9 cellular contexts compared by ENCODE assay signal in genomic region chr11:14413307-14414072, GRCh38. TPM values are rescaled to one million over a fixed set of nuclear protein-coding genes. Genes with fewer than 3 reads are reported as not detected.
DNase-seq lines count a peak whose midpoint lies in the region; ATAC-seq and TF ChIP-seq lines count a peak whose summit lies in the region.
"Had no signal": no experiment of that assay in that cellular context is flagged by ENCODE, and none has a peak within 500 bp of the region (broad histone marks: within the 10 kb centered on the region; RNA-seq: fewer than 3 reads in every experiment).

No MANE protein-coding gene starts in this region.

- H2AFZ ChIP-seq in osteoblast (ENCODE audit: low read length) = peak overlapping the region; percentile 33

- H3K4me2 ChIP-seq in osteoblast (ENCODE audit: insufficient read depth, low read length) = peak overlapping the region; percentile 23

- H3K4me1 Mint-ChIP-seq in effector memory CD8-positive, alpha-beta T cell (ENCODE audit: low read depth in 2 of 2) = peaks cover 44 to 47% of the 10 kb centered on the region in 2 donors

- H3K4me3 ChIP-seq in esophagus muscularis mucosa (no peak overlapping the region), osteoblast (ENCODE audit: insufficient read depth, low read length) (no peak overlapping the region)

- no peak for TF ChIP-seq EP300 in esophagus muscularis mucosa (IDR thresholded peaks at IDR 0.05)

- no peaks in the 10 kb centered on the region for H3K27me3 ChIP-seq in esophagus muscularis mucosa
- no peaks in the 10 kb centered on the region for H3K27me3 ChIP-seq in osteoblast (ENCODE audit: insufficient read depth, low read length)

- H3K27ac ChIP-seq in esophagus muscularis mucosa (replicated peaks in 1 of 4) (peak overlapping the region; percentile 32 to 52 (median 46)), osteoblast (ENCODE audit: low read depth, low read length) (peak overlapping the region; percentile 70)
- H3K27ac ChIP-seq: RWPE1 had no signal

- intact Hi-C loops in esophagus muscularis mucosa (cut with DNase I) = no loop called here

- H3K36me3 ChIP-seq in esophagus muscularis mucosa (no peaks in the 10 kb centered on the region), osteoblast (ENCODE audit: insufficient read depth, low read length) (no peaks in the 10 kb centered on the region)

- 49% methylated on average over 4 of the region's 4 CpGs for WGBS in esophagus muscularis mucosa

- TF ChIP-seq CTCF in esophagus muscularis mucosa (IDR thresholded peaks at IDR 0.05) (peak in 2 of 3 experiments; percentile 16 to 48), osteoblast (IDR thresholded peaks at IDR 0.05; ENCODE audit: extremely low read depth, low read depth, low read length) (peak; percentile 62)

- H3K36me3 Mint-ChIP-seq in effector memory CD8-positive, alpha-beta T cell (ENCODE audit: insufficient read depth) = peaks cover 6% of the 10 kb centered on the region

- H3K27ac Mint-ChIP-seq in effector memory CD8-positive, alpha-beta T cell = peak overlapping the region in 1 of 2 donors; percentile 83

- peak; percentile 69 for DNase-seq in GM03348 (ENCODE audit: low spot score)
- DNase-seq in OCI-M1 (lab: John Stamatoyannopoulos, UW) = peak; percentile 62
- DNase-seq in esophagus muscularis mucosa (ENCODE audit: extremely low spot score) = no peak
- peak; percentile 61 for DNase-seq in osteoblast (ENCODE audit: insufficient read length, low spot score, missing footprints)
- no peak for DNase-seq in NCI-H2029 (lab: John Stamatoyannopoulos, UW)
- no peak for DNase-seq in effector memory CD8-positive, alpha-beta T cell

- no peaks in the 10 kb centered on the region for H4K20me1 ChIP-seq in osteoblast (ENCODE audit: insufficient read depth, low read length)

- ATAC-seq in esophagus mucosa (no peak), GM21447 (IDR thresholded peaks at IDR 0.05; ENCODE audit: unreplicated experiment) (no peak)
- ATAC-seq in effector memory CD8-positive, alpha-beta T cell (replicated peaks) = no peak

- H3K27me3 Mint-ChIP-seq in effector memory CD8-positive, alpha-beta T cell = no peaks in the 10 kb centered on the region

- no peaks in the 10 kb centered on the region for H3K79me2 ChIP-seq in osteoblast (ENCODE audit: insufficient read depth, low read length)

- H3K9me3 Mint-ChIP-seq in effector memory CD8-positive, alpha-beta T cell = no peaks in the 10 kb centered on the region

- TF ChIP-seq POLR2A in esophagus muscularis mucosa (IDR thresholded peaks at IDR 0.05; ENCODE audit: low read depth) = no peak

- peaks cover 15 to 52% (median 47%) of the 10 kb centered on the region in 4 donors for H3K4me1 ChIP-seq in esophagus muscularis mucosa
- H3K4me1 ChIP-seq in osteoblast (ENCODE audit: insufficient read depth, low read length) = peaks cover 55% of the 10 kb centered on the region

- H3K4me3 Mint-ChIP-seq in effector memory CD8-positive, alpha-beta T cell = no peak overlapping the region

- H3K9me3 ChIP-seq in esophagus muscularis mucosa (no peaks in the 10 kb centered on the region), osteoblast (ENCODE audit: low read depth, low read length) (no peaks in the 10 kb centered on the region)

RNA-seq across cellular contexts. Expression of gene RRAS2, which starts 54.5 kb away (rescaled TPM):
- total RNA-seq in esophagus muscularis mucosa (10 to 100 TPM; 40.7 to 75.4 (median 58.0) TPM), osteoblast (91.1 and 101 TPM in 2 replicates), esophagus mucosa (24.4 TPM)

Comparison
In these comparisons a context has a peak if more than half of its experiments do, and no peak if none do; other contexts are left out.
1. DNase-seq: peak in GM03348 (single experiment), OCI-M1 (single experiment) and osteoblast (single experiment); none in esophagus muscularis mucosa (single experiment), NCI-H2029 (single experiment) and effector memory CD8-positive, alpha-beta T cell (0 of 3).